Comparison of ENCODE assay signal across 8 cellular contexts in the genomic region with DNA sequence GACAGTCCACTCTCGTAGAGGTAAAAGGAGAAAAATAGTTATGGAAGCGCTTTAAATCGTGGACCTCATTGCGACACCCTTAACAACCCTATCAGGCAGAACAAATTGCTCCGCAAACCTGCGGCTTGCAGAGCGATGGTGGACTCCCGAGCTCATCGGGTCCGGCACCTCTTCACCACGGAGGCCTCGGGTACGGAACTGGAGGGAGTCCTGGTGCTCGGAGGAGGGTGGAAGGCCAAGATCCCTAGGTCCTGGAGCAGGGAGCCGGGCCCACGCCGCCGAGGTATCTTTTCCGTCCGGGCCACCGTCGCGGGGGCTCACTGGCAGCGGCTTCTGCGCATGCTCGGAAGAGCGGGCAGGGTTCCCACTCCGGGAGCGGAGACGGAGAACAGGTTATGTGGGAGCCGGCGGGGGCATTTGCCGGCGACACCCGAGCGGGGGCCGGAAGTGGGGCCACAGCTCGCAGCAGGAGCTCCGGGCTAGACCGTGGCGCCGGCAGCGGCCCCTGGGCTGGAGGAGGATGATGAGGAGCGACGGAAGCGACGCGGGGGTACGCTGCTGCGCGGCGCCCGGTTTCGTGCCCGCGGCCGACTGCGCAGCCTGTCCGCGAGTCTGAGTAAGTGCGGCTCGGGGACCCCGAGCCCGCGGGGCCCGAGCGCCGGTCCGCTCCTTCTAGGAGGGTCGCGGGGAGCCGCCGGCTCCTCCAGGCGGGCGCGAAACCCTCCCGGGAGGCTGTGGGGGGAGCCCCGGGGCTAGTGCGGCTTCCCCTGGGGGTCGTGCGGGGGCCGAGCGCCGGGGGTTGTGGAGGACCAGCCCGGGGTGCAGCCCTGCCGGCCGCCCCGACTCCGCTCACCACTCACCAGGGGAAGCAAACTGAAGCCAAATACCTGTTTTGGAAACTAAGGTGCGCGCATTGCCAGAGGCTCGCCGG. TPM values are rescaled to one million over a fixed set of nuclear protein-coding genes. Genes with fewer than 3 reads are reported as not detected.
DNase-seq lines count a peak whose midpoint lies in the region; ATAC-seq, FAIRE-seq and TF ChIP-seq lines count a peak whose summit lies in the region.

Gene ABHD13 (plus strand): TSS at position 349 of the 931 bp plus-strand sequence. CDS start 10,827 bp downstream, outside the sequence.

- H3K36me3 ChIP-seq in upper lobe of left lung = no peaks in the 10 kb centered on the region

- TF ChIP-seq POLR2A in GM12892 (IDR thresholded peaks at IDR 0.05; ENCODE audit: low read depth, low read length) (peak; percentile 81; the same call in 1 of the 2 replicates), upper lobe of left lung (IDR thresholded peaks at IDR 0.05) (peak in 3 of 4 donors; percentile 51 to 86 (median 57))

- peak in 1 of 4 donors; percentile 68 for TF ChIP-seq EP300 in upper lobe of left lung (IDR thresholded peaks at IDR 0.05)

- peak; percentile 93 for FAIRE-seq in GM12892 (lab: Jason Lieb, UNC)

- DNase-seq in GM12892 (ENCODE audit: insufficient read length) (peak; percentile 78), NCI-H1417 treated with DMSO at 0.1 percent for 48 hours (lab: John Stamatoyannopoulos, UW) (peak; percentile 94), T follicular helper cell (ENCODE audit: low read depth) (peak; percentile 82), amniotic epithelial cell (ENCODE audit: low read depth) (peak; percentile 83), left cardiac atrium (peak; percentile 93), posterior vena cava (ENCODE audit: low spot score) (peak; percentile 97), upper lobe of left lung (peak; percentile 87 to 97)

- H3K4me3 ChIP-seq in upper lobe of left lung = peak within 1 kb of the TSS; percentile 70 to 99 (median 84)

- peaks cover 26 to 59% (median 41%) of the 10 kb centered on the region in 4 donors for H3K4me1 ChIP-seq in upper lobe of left lung

- TF ChIP-seq CTCF in upper lobe of left lung (IDR thresholded peaks at IDR 0.05) = peak in 2 of 6 experiments; percentile 18 to 31

- intact Hi-C loops in left cardiac atrium (cut with DNase I) (no loop called here), posterior vena cava (cut with DNase I) (no loop called here)

- H3K9me3 ChIP-seq in upper lobe of left lung = no peaks in the 10 kb centered on the region

- WGBS in upper lobe of left lung, 2 donors = 0% methylated on average over 8 to 39 of the region's 93 CpGs

- ATAC-seq in HG02798 (IDR thresholded peaks at IDR 0.05; ENCODE audit: poor library complexity, unreplicated experiment) = peak; percentile 83
- peak; percentile 87 to 88 for ATAC-seq in left cardiac atrium
- peak; percentile 93 to 95 for ATAC-seq in upper lobe of left lung (ENCODE audit: low FRiP score in 2 of 2)

- peak within 1 kb of the TSS; percentile 85 to 92 (median 92) for H3K27ac ChIP-seq in upper lobe of left lung

- no peaks in the 10 kb centered on the region for H3K27me3 ChIP-seq in upper lobe of left lung

RNA-seq across cellular contexts. Expression of gene ABHD13, which starts in this region (rescaled TPM):
- 6.2 TPM for polyA plus RNA-seq in GM12892 (2012; ENCODE audit: missing spikeins)
- total RNA-seq in left cardiac atrium (1 to 10 TPM; 4.9 to 6.8 TPM), posterior vena cava (10 to 100 TPM in 1 of 2 donors, 1 to 10 TPM in 1; 9.4 to 11.9 TPM), upper lobe of left lung (10 to 100 TPM in 2 of 6 donors, 1 to 10 TPM in 4; 3.6 to 21.6 (median 9.3) TPM)

Comparison
In these comparisons a context has a peak if more than half of its experiments do, and no peak if none do; other contexts are left out.
1. Peak in every context shown above with its lines: DNase-seq, ATAC-seq, H3K4me3 ChIP-seq and H3K27ac ChIP-seq.